Comparison of ENCODE assay signal across 10 cellular contexts in the genomic region with DNA sequence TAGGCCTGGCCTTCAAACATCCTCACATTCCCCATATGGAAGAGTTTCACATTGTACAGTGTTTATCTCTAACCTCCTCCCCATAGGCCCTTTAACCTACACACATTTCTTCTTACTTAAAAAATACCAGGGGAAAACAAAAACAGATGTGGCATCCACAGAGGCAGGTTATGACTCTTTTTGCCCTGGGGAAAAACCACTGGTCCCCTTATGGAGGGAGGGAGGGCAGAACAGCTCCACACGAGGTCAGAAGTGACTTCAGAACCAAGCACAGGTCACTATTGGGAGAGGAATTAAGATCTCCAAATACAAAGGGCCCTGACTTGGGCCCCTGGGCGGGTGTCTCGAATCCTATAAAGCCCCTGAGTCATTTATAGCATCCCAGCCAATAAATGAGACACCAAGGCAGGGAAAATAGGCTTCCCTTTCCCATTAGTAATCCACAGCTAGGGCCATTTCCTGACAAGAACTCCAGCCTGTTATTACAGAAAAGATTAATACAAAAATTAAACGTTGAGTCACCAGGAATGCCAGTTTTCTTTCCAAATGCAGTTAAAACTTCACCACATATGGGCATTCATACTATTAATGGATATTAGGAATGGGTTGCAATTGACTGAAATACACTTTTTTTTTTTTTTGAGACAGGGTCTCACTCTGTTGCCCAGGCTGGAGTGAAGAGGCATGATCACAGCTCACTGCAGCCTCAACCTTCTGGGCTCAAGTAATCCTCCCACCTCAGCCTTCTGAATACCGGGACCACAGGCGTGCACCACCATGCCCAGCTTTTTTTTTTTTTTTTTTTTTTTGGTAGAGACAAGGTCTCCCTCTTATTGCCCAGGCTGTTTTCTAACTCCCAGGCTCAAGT.
DNase-seq lines count a peak whose midpoint lies in the region; TF ChIP-seq lines count a peak whose summit lies in the region.
"Had no signal": no experiment of that assay in that cellular context is flagged by ENCODE, and none has a peak within 500 bp of the region (broad histone marks: within the 10 kb centered on the region; RNA-seq: fewer than 3 reads in every experiment).

No MANE protein-coding gene starts in this region.

- no peak for TF ChIP-seq POLR2A in stomach (IDR thresholded peaks at IDR 0.05)

- DNase-seq in activated CD4-positive, alpha-beta T cell treated with anti-CD3 and anti-CD28 coated beads, Interleukin-2, amount 50 U/mL, for 48 hours: peak; percentile 6 to 14
- no peak for DNase-seq in activated CD4-positive, alpha-beta T cell treated with anti-CD3 and anti-CD28 coated beads, Interleukin-2, amount 50 U/mL, for 1 hour
- DNase-seq in T1000 (lab: John Stamatoyannopoulos, UW): peak; percentile 85
- peak; percentile 69 for DNase-seq in fibroblast of pulmonary artery (ENCODE audit: low read depth)
- no peak for DNase-seq in stomach
- no peak for DNase-seq in NCI-H524 treated with DMSO at 0.1 percent for 48 hours (lab: John Stamatoyannopoulos, UW)
- DNase-seq in SIG-M5 (lab: John Stamatoyannopoulos, UW): no peak
- no peak for DNase-seq in NCI-H526 treated with DMSO at 0.1 percent for 48 hours (lab: John Stamatoyannopoulos, UW)
- DNase-seq: MV-4-11 had no signal

- peaks cover 0 to 45% (median 35%) of the 10 kb centered on the region in 4 donors for H3K36me3 ChIP-seq in stomach

- TF ChIP-seq CTCF in fibroblast of pulmonary artery (IDR thresholded peaks at IDR 0.05; ENCODE audit: low read length, missing control alignments) (no peak), stomach (IDR thresholded peaks at IDR 0.05) (no peak)

- TF ChIP-seq EP300 in stomach (IDR thresholded peaks at IDR 0.05): no peak

- peaks cover 0 to 14% (median 0%) of the 10 kb centered on the region in 4 donors for H3K4me1 ChIP-seq in stomach

- H3K27ac ChIP-seq in stomach: peak overlapping the region in 3 of 5 donors; percentile 6 to 19 (median 13)

- H3K4me3 ChIP-seq in fibroblast of pulmonary artery (replicated peaks; ENCODE audit: low read depth, low read length) (no peak overlapping the region), stomach (no peak overlapping the region)
- H3K4me3 ChIP-seq: BLaER1 treated with 17β-estradiol and CSF1 and Interleukin-3, amounts not matched to agents 10 nM and 100 nM had no signal

- 64 to 79% (median 72%) methylated on average over 6 of the region's 6 CpGs for WGBS in stomach, 5 donors

- H3K27me3 ChIP-seq in stomach: no peaks in the 10 kb centered on the region
- H3K27me3 ChIP-seq: BLaER1 treated with 17β-estradiol and CSF1 and Interleukin-3, amounts not matched to agents 10 nM and 100 nM had no signal

- intact Hi-C loops in stomach (cut with DNase I; ENCODE audit: low total_unique reads): no loop called here

- no peaks in the 10 kb centered on the region for H3K9me3 ChIP-seq in stomach
- H3K9me3 ChIP-seq: BLaER1 treated with 17β-estradiol and CSF1 and Interleukin-3, amounts not matched to agents 10 nM and 100 nM had no signal

Comparison
In these comparisons a context has a peak if more than half of its experiments do, and no peak if none do; other contexts are left out.
1. DNase-seq: peak in activated CD4-positive, alpha-beta T cell treated with anti-CD3 and anti-CD28 coated beads, Interleukin-2, amount 50 U/mL, for 48 hours (2 of 2), T1000 (single experiment) and fibroblast of pulmonary artery (single experiment); none in activated CD4-positive, alpha-beta T cell treated with anti-CD3 and anti-CD28 coated beads, Interleukin-2, amount 50 U/mL, for 1 hour (single experiment), stomach (single experiment), NCI-H524 treated with DMSO at 0.1 percent for 48 hours (single experiment), SIG-M5 (single experiment) and NCI-H526 treated with DMSO at 0.1 percent for 48 hours (single experiment).